Comparison of ENCODE assay signal across 8 cellular contexts in genomic region chr19:14196105-14196504, GRCh38. TPM values are rescaled to one million over a fixed set of nuclear protein-coding genes. Genes with fewer than 3 reads are reported as not detected.
DNase-seq lines count a peak whose midpoint lies in the region; ATAC-seq and TF ChIP-seq lines count a peak whose summit lies in the region.
"Not testable (repeated sequence)": the region's sequence is repeated elsewhere in the genome, so short reads cannot be mapped to it uniquely, and the experiment has no call there.

No MANE protein-coding gene starts in this region.

- not testable (repeated sequence) for H4K91ac ChIP-seq in IMR-90 (ENCODE audit: insufficient read depth, low read depth, low read length)

- H3F3A ChIP-seq in PC-3 (ENCODE audit: low read length, unreplicated experiment), result not testable (repeated sequence)

- not testable (repeated sequence) for H2AK5ac ChIP-seq in IMR-90 (ENCODE audit: low read depth, low read length)

- not testable (repeated sequence) for H3K27me3 ChIP-seq in Caco-2 (replicated peaks; ENCODE audit: control insufficient read depth, insufficient read depth, low read length); IMR-90 (ENCODE audit: control insufficient read depth, insufficient read depth, low read length); PC-3 (ENCODE audit: low read length); body of pancreas; heart right ventricle; parathyroid adenoma (ENCODE audit: control insufficient read depth, insufficient read depth, low read length)

- TF ChIP-seq RAD21 in IMR-90 (IDR thresholded peaks at IDR 0.05; ENCODE audit: low read length), result peak; percentile 55

- not testable (repeated sequence) for H3K56ac ChIP-seq in IMR-90 (ENCODE audit: extremely low read depth, insufficient read depth, low read length)

- not testable (repeated sequence) for H3K23ac ChIP-seq in IMR-90 (ENCODE audit: low read depth, low read length)

- H3K79me2 ChIP-seq in PC-3 (ENCODE audit: low read length), result peaks cover 42% of the 10 kb centered on the region
- peaks cover 30% of the 10 kb centered on the region for H3K79me2 ChIP-seq in parathyroid adenoma

- not testable (repeated sequence) for H3K4me1 Mint-ChIP-seq in Caco-2 (ENCODE audit: low read depth, unreplicated experiment)
- H3K4me1 Mint-ChIP-seq in stimulated activated effector memory CD8-positive, alpha-beta T cell treated with anti-CD3 and anti-CD28 coated beads, Interleukin-12 subunit alpha, Interleukin-12 subunit beta, amount 100 ng/mL, for 72 hours, result peaks cover 46% of the 10 kb centered on the region

- peak; percentile 68 for ATAC-seq in IMR-90 (ENCODE audit: low read depth)
- ATAC-seq in PC-3, result peak; percentile 60
- peak; percentile 59 for ATAC-seq in body of pancreas
- peak in 7 of 8 donors; percentile 8 to 78 (median 65) for ATAC-seq in heart right ventricle
- ATAC-seq in stimulated activated effector memory CD8-positive, alpha-beta T cell treated with anti-CD3 and anti-CD28 coated beads, Interleukin-12 subunit alpha, Interleukin-12 subunit beta, amount 100 ng/mL, for 72 hours, result peak; percentile 87

- peak overlapping the region; percentile 58 for H3K4me2 ChIP-seq in IMR-90 (ENCODE audit: low read depth, low read length)
- H3K4me2 ChIP-seq in PC-3 (ENCODE audit: low read length); parathyroid adenoma (ENCODE audit: low read length): not testable (repeated sequence)

- H3K27ac Mint-ChIP-seq in Caco-2 (ENCODE audit: unreplicated experiment), result not testable (repeated sequence)
- H3K27ac Mint-ChIP-seq in stimulated activated effector memory CD8-positive, alpha-beta T cell treated with anti-CD3 and anti-CD28 coated beads, Interleukin-12 subunit alpha, Interleukin-12 subunit beta, amount 100 ng/mL, for 72 hours, result peak overlapping the region; percentile 39

- TF ChIP-seq POLR2A in IMR-90 (IDR thresholded peaks at IDR 0.05; ENCODE audit: low read depth, low read length); body of pancreas (IDR thresholded peaks at IDR 0.05): not testable (repeated sequence)

- intact Hi-C loops in Caco-2 (cut with micrococcal nuclease; ENCODE audit: unreplicated experiment); IMR-90 (cut with micrococcal nuclease); body of pancreas (cut with DNase I): not testable (repeated sequence)
- intact Hi-C loops in PC-3 (cut with micrococcal nuclease), result loop anchor here (1.0 kb wide), 1 partner anchor 152 kb away; no protein-coding TSS in a partner anchor
- intact Hi-C loops in heart right ventricle (cut with DNase I), result loop anchor here in 5 of 10 donors (1.0 to 5.0 kb wide), 4 partner anchors 47 to 153 kb away; no protein-coding TSS in a partner anchor

- not testable (repeated sequence) for H4K8ac ChIP-seq in IMR-90 (ENCODE audit: low read depth in 2 of 2, low read length in 2 of 2)

- not testable (repeated sequence) for H3K9ac ChIP-seq in IMR-90 (ENCODE audit: low read depth, low read length); PC-3 (ENCODE audit: low read length); parathyroid adenoma

- WGBS in IMR-90 (ENCODE audit: extremely low coverage in 2 of 2, insufficient read length in 1 of 2), 2 experiments, result 33% methylated on average over 5 of the region's 12 CpGs; no CpG with 5 or more reads in 1 of the 2 experiments
- WGBS in body of pancreas, 2 donors, result 36 to 42% methylated on average over 12 of the region's 12 CpGs
- WGBS in heart right ventricle, 2 donors, result 36 to 39% methylated on average over 12 of the region's 12 CpGs

- not testable (repeated sequence) for H3K4me3 Mint-ChIP-seq in Caco-2 (ENCODE audit: unreplicated experiment)
- peak overlapping the region; percentile 51 for H3K4me3 Mint-ChIP-seq in stimulated activated effector memory CD8-positive, alpha-beta T cell treated with anti-CD3 and anti-CD28 coated beads, Interleukin-12 subunit alpha, Interleukin-12 subunit beta, amount 100 ng/mL, for 72 hours

- TF ChIP-seq CTCF in Caco-2 (IDR thresholded peaks at IDR 0.05; ENCODE audit: insufficient read depth in 1 of 2, low read depth in 1 of 2, low read length in 1 of 2, severe bottlenecking in 1 of 2, unreplicated experiment in 1 of 2) (peak; percentile 64 to 81), IMR-90 (conservative IDR thresholded peaks at IDR 0.05; ENCODE audit: low read depth, low read length) (peak; percentile 60), PC-3 (conservative IDR thresholded peaks at IDR 0.05; ENCODE audit: low read depth, low read length) (peak; percentile 69), body of pancreas (IDR thresholded peaks at IDR 0.05) (peak; percentile 18 to 58 (median 44)), heart right ventricle (IDR thresholded peaks at IDR 0.05) (peak; percentile 39 to 71 (median 57)), parathyroid adenoma (IDR thresholded peaks at IDR 0.05) (peak; percentile 56)

- H3K4me1 ChIP-seq in Caco-2; IMR-90 (ENCODE audit: control insufficient read depth, insufficient read depth, low read length); PC-3 (ENCODE audit: insufficient read depth, low read length); body of pancreas; heart right ventricle; parathyroid adenoma: not testable (repeated sequence)

- CTCF ChIA-PET in Caco-2 (lab: Charles Lee), result interaction anchor here (0.6 kb wide), 1 partner anchor 96 kb away, joined by 3 read pairs; no protein-coding TSS in a partner anchor
- CTCF ChIA-PET in IMR-90 (lab: Yijun Ruan, JAX); PC-3 (lab: Charles Lee): not testable (repeated sequence)

- not testable (repeated sequence) for H3K14ac ChIP-seq in IMR-90 (replicated peaks; ENCODE audit: low read depth, low read length)

- not testable (repeated sequence) for H4K5ac ChIP-seq in IMR-90 (ENCODE audit: low read depth, low read length)

- not testable (repeated sequence) for H3K36me3 ChIP-seq in Caco-2 (ENCODE audit: control insufficient read depth, insufficient read depth, low read length); IMR-90 (ENCODE audit: control insufficient read depth, insufficient read depth, low read length); PC-3 (ENCODE audit: low read depth, low read length); body of pancreas (replicated peaks in 1 of 2; ENCODE audit: insufficient read depth in 1 of 2, low read depth in 2 of 2); heart right ventricle; parathyroid adenoma (ENCODE audit: control insufficient read depth, insufficient read depth, low read length)

- in situ Hi-C loops in IMR-90 (cut with MboI; ENCODE audit: low sequenced_read_pairs), result loop anchor here (5.0 kb wide), 1 partner anchor 151 kb away; no protein-coding TSS in a partner anchor

- not testable (repeated sequence) for H3K9me3 ChIP-seq in Caco-2; IMR-90 (ENCODE audit: control insufficient read depth, insufficient read depth, low read length); PC-3 (ENCODE audit: low read length); body of pancreas; heart right ventricle; parathyroid adenoma (ENCODE audit: control insufficient read depth, low read length)

- H2BK120ac ChIP-seq in IMR-90 (ENCODE audit: low read depth, low read length), result not testable (repeated sequence)

- H3K9me2 ChIP-seq in PC-3 (replicated peaks; ENCODE audit: low read length), result not testable (repeated sequence)

- not testable (repeated sequence) for H2AK9ac ChIP-seq in IMR-90 (replicated peaks; ENCODE audit: low read depth, low read length, poor library complexity)

- DNase-seq in Caco-2 (peak; percentile 45 to 71), IMR-90 (peak; percentile 41), PC-3 (peak; percentile 63), body of pancreas (peak; percentile 43 to 66 (median 60)), heart right ventricle (peak; percentile 68 to 78)
- peak; percentile 77 to 80 for DNase-seq in activated CD4-positive, alpha-beta T cell treated with anti-CD3 and anti-CD28 coated beads, Interleukin-2, amount 50 U/mL, for 4 hours
- DNase-seq in stimulated activated effector memory CD8-positive, alpha-beta T cell treated with anti-CD3 and anti-CD28 coated beads, Interleukin-12 subunit alpha, Interleukin-12 subunit beta, amount 100 ng/mL, for 72 hours (ENCODE audit: low spot score in 2 of 2), result peak; percentile 75 to 87

- not testable (repeated sequence) for H3K4me3 ChIP-seq in Caco-2 (ENCODE audit: low read depth, low read length); IMR-90 (ENCODE audit: insufficient read depth, low read depth, low read length); PC-3 (ENCODE audit: low read length); body of pancreas; heart right ventricle; parathyroid adenoma (ENCODE audit: low read depth, low read length)

- H3K9me1 ChIP-seq in IMR-90 (ENCODE audit: insufficient read depth, low read length), result not testable (repeated sequence)

- not testable (repeated sequence) for H4K20me1 ChIP-seq in IMR-90 (ENCODE audit: insufficient read depth, low read length); PC-3 (ENCODE audit: low read length)

- not testable (repeated sequence) for H2BK20ac ChIP-seq in IMR-90 (ENCODE audit: low read depth, low read length)

- not testable (repeated sequence) for H2BK5ac ChIP-seq in IMR-90 (ENCODE audit: low read depth, low read length, poor library complexity, severe bottlenecking)

- not testable (repeated sequence) for H3K79me1 ChIP-seq in IMR-90 (ENCODE audit: low read depth in 1 of 2, low read length in 2 of 2)

- H3K4ac ChIP-seq in IMR-90 (ENCODE audit: low read depth, low read length), result not testable (repeated sequence)

- H3K18ac ChIP-seq in IMR-90 (ENCODE audit: low read depth, low read length), result not testable (repeated sequence)

- H3K27me3 Mint-ChIP-seq in Caco-2 (ENCODE audit: insufficient read depth, unreplicated experiment), result not testable (repeated sequence)

- H3K27ac ChIP-seq in IMR-90 (ENCODE audit: insufficient read depth, low read length); PC-3 (ENCODE audit: low read length); body of pancreas; heart right ventricle; parathyroid adenoma: not testable (repeated sequence)

- H3K9me3 Mint-ChIP-seq in Caco-2 (ENCODE audit: unreplicated experiment); stimulated activated effector memory CD8-positive, alpha-beta T cell treated with anti-CD3 and anti-CD28 coated beads, Interleukin-12 subunit alpha, Interleukin-12 subunit beta, amount 100 ng/mL, for 72 hours: not testable (repeated sequence)

- not testable (repeated sequence) for BruUV-seq in Caco-2 (replicated peaks; lab: Mats Ljungman, UMichigan); IMR-90 (replicated peaks; lab: Mats Ljungman, UMichigan); PC-3 (replicated peaks; lab: Mats Ljungman, UMichigan)

- dilution Hi-C loops in IMR-90 (cut with HindIII; ENCODE audit: low sequenced_read_pairs, unreplicated experiment), result not testable (repeated sequence)

- POLR2A ChIA-PET in Caco-2 (lab: Charles Lee); IMR-90 (lab: Charles Lee; ENCODE audit: unreplicated experiment); PC-3 (lab: Charles Lee; ENCODE audit: unreplicated experiment): not testable (repeated sequence)

- H2BK15ac ChIP-seq in IMR-90 (ENCODE audit: low read depth, low read length), result not testable (repeated sequence)

- not testable (repeated sequence) for H3K36me3 Mint-ChIP-seq in Caco-2 (ENCODE audit: insufficient read depth, unreplicated experiment); stimulated activated effector memory CD8-positive, alpha-beta T cell treated with anti-CD3 and anti-CD28 coated beads, Interleukin-12 subunit alpha, Interleukin-12 subunit beta, amount 100 ng/mL, for 72 hours

- H2AFZ ChIP-seq in IMR-90 (replicated peaks; ENCODE audit: low read length, poor library complexity); PC-3 (ENCODE audit: low read length); parathyroid adenoma: not testable (repeated sequence)

RNA-seq across cellular contexts. Expression of gene ADGRL1, which starts 9.9 kb away (rescaled TPM):
- total RNA-seq in Caco-2 (2022) (16.9 and 17.6 TPM in 2 replicates), IMR-90 (2012; rRNA removed) (0.72 and 1.4 TPM in 2 replicates), PC-3 (2014; rRNA removed) (37.2 and 39.3 TPM in 2 replicates), body of pancreas (10 to 100 TPM; 12.5 to 16.5 TPM), heart right ventricle (10 to 100 TPM in 9 of 10 donors, 1 to 10 TPM in 1; 9.0 to 31.9 (median 13.1) TPM)
- polyA plus RNA-seq in IMR-90 (2012; rRNA removed) (2.2 and 2.4 TPM in 2 replicates), heart right ventricle (10 to 100 TPM in 1 of 2 donors, 1 to 10 TPM in 1; 5.1 to 12.5 TPM)
- 0.78 and 3.2 TPM in 2 replicates for polyA plus RNA-seq in IMR-90 (2012; cell fraction: cytosol; rRNA removed)
- 5.8 and 14.9 TPM in 2 replicates for polyA plus RNA-seq in IMR-90 (2012; cell fraction: nucleus; rRNA removed; ENCODE audit: low replicate concordance)

RNA-seq across cellular contexts. Expression of gene ASF1B, which starts 59.7 kb away (rescaled TPM):
- total RNA-seq in Caco-2 (2022) (37.7 and 40.2 TPM in 2 replicates), IMR-90 (2012; rRNA removed) (10.4 and 13.1 TPM in 2 replicates), PC-3 (2014; rRNA removed) (71.2 and 84.7 TPM in 2 replicates), body of pancreas (1 to 10 TPM in 1 of 2 donors, under 1 TPM in 1; 0.26 to 1.6 TPM), heart right ventricle (1 to 10 TPM in 3 of 10 donors, under 1 TPM in 7; 0.17 to 5.6 (median 0.63) TPM)
- polyA plus RNA-seq in IMR-90 (2012; rRNA removed) (11.3 and 12.1 TPM in 2 replicates), heart right ventricle (under 1 TPM; 0.59 to 0.90 TPM)
- polyA plus RNA-seq in IMR-90 (2012; cell fraction: cytosol; rRNA removed), result 16.3 and 18.8 TPM in 2 replicates
- polyA plus RNA-seq in IMR-90 (2012; cell fraction: nucleus; rRNA removed; ENCODE audit: low replicate concordance), result 3.4 and 7.9 TPM in 2 replicates
